32 cellular contexts compared by ENCODE assay signal in the genomic region with DNA sequence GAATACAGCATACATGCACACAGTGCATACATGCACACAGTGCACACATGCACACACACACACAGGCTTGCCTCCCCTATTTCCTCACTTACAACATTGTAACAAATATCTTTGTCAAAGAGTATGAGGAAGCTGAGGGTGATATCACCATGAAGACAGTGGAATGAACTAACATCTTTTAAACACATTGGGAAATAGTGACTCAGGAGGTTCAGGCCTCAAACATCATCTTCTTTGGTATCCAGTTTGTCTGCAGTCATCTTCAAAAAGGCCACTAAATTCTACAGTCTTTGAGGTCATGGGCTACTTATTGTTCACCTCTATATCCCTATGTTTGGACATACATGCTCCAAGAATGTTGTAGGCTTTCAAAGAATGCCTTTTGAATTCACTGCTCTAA. TPM values are rescaled to one million over a fixed set of nuclear protein-coding genes. Genes with fewer than 3 reads are reported as not detected.
"Had no signal": no experiment of that assay in that cellular context is flagged by ENCODE, and none has a peak within 500 bp of the region (broad histone marks: within the 10 kb centered on the region; RNA-seq: fewer than 3 reads in every experiment).

No MANE protein-coding gene starts in this region.

- H3K4me3 Mint-ChIP-seq: activated CD4-positive, alpha-beta T cell treated with anti-CD3 and anti-CD28 coated beads for 36 hours; activated CD4-positive, alpha-beta T cell treated with anti-CD3 and anti-CD28 coated beads, Interleukin-2, amount 10 ng/mL, durations not matched to agents 7 days and 5 days; activated CD8-positive, alpha-beta T cell treated with anti-CD3 and anti-CD28 coated beads, Interleukin-2, amount 10 ng/mL, durations not matched to agents 7 days and 5 days; activated naive CD4-positive, alpha-beta T cell treated with anti-CD3 and anti-CD28 coated beads, Interleukin-2, amount 50 U/mL, for 24 hours; activated naive CD8-positive, alpha-beta T cell treated with anti-CD3 and anti-CD28 coated beads, Interleukin-2, amount 10 ng/mL, durations not matched to agents 7 days and 5 days; activated T-cell treated with anti-CD3 and anti-CD28 coated beads, Interleukin-2, amount 50 U/mL, for 24 hours had no signal

- H3K4me1 ChIP-seq: ascending aorta, SJCRH30 had no signal

- H3K27me3 ChIP-seq: ascending aorta, SJCRH30 had no signal

- H3K27ac Mint-ChIP-seq: activated CD4-positive, alpha-beta T cell treated with anti-CD3 and anti-CD28 coated beads for 36 hours; activated CD4-positive, alpha-beta T cell treated with anti-CD3 and anti-CD28 coated beads, Interleukin-2, amount 10 ng/mL, durations not matched to agents 7 days and 5 days; activated CD8-positive, alpha-beta T cell treated with anti-CD3 and anti-CD28 coated beads, Interleukin-2, amount 10 ng/mL, durations not matched to agents 7 days and 5 days; activated naive CD4-positive, alpha-beta T cell treated with anti-CD3 and anti-CD28 coated beads, Interleukin-2, amount 50 U/mL, for 24 hours; activated naive CD8-positive, alpha-beta T cell treated with anti-CD3 and anti-CD28 coated beads, Interleukin-2, amount 10 ng/mL, durations not matched to agents 7 days and 5 days; activated T-cell treated with anti-CD3 and anti-CD28 coated beads, Interleukin-2, amount 50 U/mL, for 24 hours; activated T-helper 2 cell treated with anti-CD3 and anti-CD28 coated beads, Interferon-gamma antibody, Interleukin-2, Interleukin-4, amounts not matched to agents 10 μg/mL and 5 μg/mL and 100 μg/mL, durations not matched to agents 14 hours and 24 hours and 36 hours had no signal

- H3K27ac ChIP-seq: ascending aorta, SJCRH30, SK-N-MC had no signal

- H3K36me3 ChIP-seq: ascending aorta, MG63, SJCRH30 had no signal

- H3K9me3 ChIP-seq: ascending aorta, MG63, SJCRH30 had no signal

- H3K9me3 Mint-ChIP-seq: activated CD4-positive, alpha-beta T cell treated with anti-CD3 and anti-CD28 coated beads, Interleukin-2, amount 10 ng/mL, durations not matched to agents 7 days and 5 days; activated naive CD4-positive, alpha-beta T cell treated with anti-CD3 and anti-CD28 coated beads, Interleukin-2, amount 50 U/mL, for 24 hours; activated naive CD8-positive, alpha-beta T cell treated with anti-CD3 and anti-CD28 coated beads, Interleukin-2, amount 10 ng/mL, durations not matched to agents 7 days and 5 days; activated T-cell treated with anti-CD3 and anti-CD28 coated beads, Interleukin-2, amount 50 U/mL, for 24 hours; activated T-helper 2 cell treated with anti-CD3 and anti-CD28 coated beads, Interferon-gamma antibody, Interleukin-2, Interleukin-4, amounts not matched to agents 10 μg/mL and 5 μg/mL and 100 μg/mL, durations not matched to agents 14 hours and 24 hours and 36 hours had no signal

- H3K4me1 Mint-ChIP-seq: activated CD4-positive, alpha-beta T cell treated with anti-CD3 and anti-CD28 coated beads for 36 hours; activated CD4-positive, alpha-beta T cell treated with anti-CD3 and anti-CD28 coated beads, Interleukin-2, amount 10 ng/mL, durations not matched to agents 7 days and 5 days; activated naive CD4-positive, alpha-beta T cell treated with anti-CD3 and anti-CD28 coated beads, Interleukin-2, amount 50 U/mL, for 24 hours; activated naive CD8-positive, alpha-beta T cell treated with anti-CD3 and anti-CD28 coated beads, Interleukin-2, amount 10 ng/mL, durations not matched to agents 7 days and 5 days had no signal

- H3K4me3 ChIP-seq: ascending aorta, MG63, SJCRH30, SK-N-MC had no signal

- DNase-seq: activated CD4-positive, alpha-beta T cell treated with anti-CD3 and anti-CD28 coated beads for 36 hours; activated CD4-positive, alpha-beta T cell treated with anti-CD3 and anti-CD28 coated beads, Interleukin-2, amount 10 ng/mL, durations not matched to agents 7 days and 5 days; activated CD4-positive, alpha-beta T cell treated with anti-CD3 and anti-CD28 coated beads, Interleukin-2, amount 50 U/mL, for 48 hours; activated CD8-positive, alpha-beta T cell treated with anti-CD3 and anti-CD28 coated beads, Interleukin-2, amount 10 ng/mL, durations not matched to agents 7 days and 5 days; activated gamma-delta T cell; activated naive CD4-positive, alpha-beta T cell treated with Interleukin-2 at 50 U/mL for 16 hours; activated naive CD8-positive, alpha-beta T cell treated with anti-CD3 and anti-CD28 coated beads, Interleukin-2, amount 10 ng/mL, durations not matched to agents 7 days and 5 days; activated T-cell treated with anti-CD3 and anti-CD28 coated beads, Interleukin-2, amount 50 U/mL, for 24 hours; amygdala; Kasumi-1; KG1; MG63; NCI-H1105; NCI-H1417 treated with DMSO at 0.1 percent for 48 hours; NCI-H187 treated with DMSO at 0.1 percent for 48 hours; NCI-H2081; NCI-H226; NCI-H446 treated with DMSO at 0.1 percent for 48 hours; NCI-H524; NCI-H69; SHP77; SJCRH30; T1000 had no signal

- H3K36me3 Mint-ChIP-seq: activated naive CD4-positive, alpha-beta T cell treated with anti-CD3 and anti-CD28 coated beads, Interleukin-2, amount 50 U/mL, for 24 hours; activated naive CD8-positive, alpha-beta T cell treated with anti-CD3 and anti-CD28 coated beads, Interleukin-2, amount 10 ng/mL, durations not matched to agents 7 days and 5 days had no signal

RNA-seq across cellular contexts. Expression of gene LCE2B, which starts 2.1 kb away (rescaled TPM):
- total RNA-seq: activated CD4-positive, alpha-beta T cell treated with anti-CD3 and anti-CD28 coated beads for 36 hours; activated CD4-positive, alpha-beta T cell treated with anti-CD3 and anti-CD28 coated beads, Interleukin-2, amount 10 ng/mL, durations not matched to agents 7 days and 5 days; activated CD8-positive, alpha-beta T cell treated with anti-CD3 and anti-CD28 coated beads, Interleukin-2, amount 10 ng/mL, durations not matched to agents 7 days and 5 days; activated naive CD8-positive, alpha-beta T cell treated with anti-CD3 and anti-CD28 coated beads, Interleukin-2, amount 10 ng/mL, durations not matched to agents 7 days and 5 days; activated T-helper 2 cell treated with anti-CD3 and anti-CD28 coated beads, Interferon-gamma antibody, Interleukin-2, Interleukin-4, amounts not matched to agents 10 μg/mL and 5 μg/mL and 100 μg/mL, durations not matched to agents 14 hours and 24 hours and 36 hours; ascending aorta; cardiac septum; RPMI7951; SJCRH30; T-helper 1 cell treated with Interleukin-12 subunit alpha and Interleukin-12 subunit beta and Interleukin-4 antibody, amounts not matched to agents 30 ng/mL and 1 ng/mL, for 36 hours; T-helper 2 cell treated with Interferon-gamma antibody and Interleukin-4, amounts not matched to agents 100 ng/mL and 5 ng/mL, for 36 hours had no signal
- polyA plus RNA-seq: adipose tissue had no signal

RNA-seq across cellular contexts. Expression of gene LCE2C, which starts 8.8 kb away (rescaled TPM):
- total RNA-seq: activated CD4-positive, alpha-beta T cell treated with anti-CD3 and anti-CD28 coated beads for 36 hours; activated CD4-positive, alpha-beta T cell treated with anti-CD3 and anti-CD28 coated beads, Interleukin-2, amount 10 ng/mL, durations not matched to agents 7 days and 5 days; activated CD8-positive, alpha-beta T cell treated with anti-CD3 and anti-CD28 coated beads, Interleukin-2, amount 10 ng/mL, durations not matched to agents 7 days and 5 days; activated naive CD8-positive, alpha-beta T cell treated with anti-CD3 and anti-CD28 coated beads, Interleukin-2, amount 10 ng/mL, durations not matched to agents 7 days and 5 days; activated T-helper 2 cell treated with anti-CD3 and anti-CD28 coated beads, Interferon-gamma antibody, Interleukin-2, Interleukin-4, amounts not matched to agents 10 μg/mL and 5 μg/mL and 100 μg/mL, durations not matched to agents 14 hours and 24 hours and 36 hours; ascending aorta; cardiac septum; RPMI7951; SJCRH30; T-helper 1 cell treated with Interleukin-12 subunit alpha and Interleukin-12 subunit beta and Interleukin-4 antibody, amounts not matched to agents 30 ng/mL and 1 ng/mL, for 36 hours; T-helper 2 cell treated with Interferon-gamma antibody and Interleukin-4, amounts not matched to agents 100 ng/mL and 5 ng/mL, for 36 hours had no signal
- polyA plus RNA-seq: adipose tissue had no signal

RNA-seq across cellular contexts. Expression of gene LCE2A, which starts 14.3 kb away (rescaled TPM):
- total RNA-seq: activated CD4-positive, alpha-beta T cell treated with anti-CD3 and anti-CD28 coated beads for 36 hours; activated CD4-positive, alpha-beta T cell treated with anti-CD3 and anti-CD28 coated beads, Interleukin-2, amount 10 ng/mL, durations not matched to agents 7 days and 5 days; activated CD8-positive, alpha-beta T cell treated with anti-CD3 and anti-CD28 coated beads, Interleukin-2, amount 10 ng/mL, durations not matched to agents 7 days and 5 days; activated naive CD8-positive, alpha-beta T cell treated with anti-CD3 and anti-CD28 coated beads, Interleukin-2, amount 10 ng/mL, durations not matched to agents 7 days and 5 days; activated T-helper 2 cell treated with anti-CD3 and anti-CD28 coated beads, Interferon-gamma antibody, Interleukin-2, Interleukin-4, amounts not matched to agents 10 μg/mL and 5 μg/mL and 100 μg/mL, durations not matched to agents 14 hours and 24 hours and 36 hours; ascending aorta; cardiac septum; RPMI7951; SJCRH30; T-helper 1 cell treated with Interleukin-12 subunit alpha and Interleukin-12 subunit beta and Interleukin-4 antibody, amounts not matched to agents 30 ng/mL and 1 ng/mL, for 36 hours; T-helper 2 cell treated with Interferon-gamma antibody and Interleukin-4, amounts not matched to agents 100 ng/mL and 5 ng/mL, for 36 hours had no signal
- polyA plus RNA-seq: adipose tissue had no signal

RNA-seq across cellular contexts. Expression of gene LCE2D, which starts 20.7 kb away (rescaled TPM):
- total RNA-seq: activated CD4-positive, alpha-beta T cell treated with anti-CD3 and anti-CD28 coated beads for 36 hours; activated CD4-positive, alpha-beta T cell treated with anti-CD3 and anti-CD28 coated beads, Interleukin-2, amount 10 ng/mL, durations not matched to agents 7 days and 5 days; activated CD8-positive, alpha-beta T cell treated with anti-CD3 and anti-CD28 coated beads, Interleukin-2, amount 10 ng/mL, durations not matched to agents 7 days and 5 days; activated naive CD8-positive, alpha-beta T cell treated with anti-CD3 and anti-CD28 coated beads, Interleukin-2, amount 10 ng/mL, durations not matched to agents 7 days and 5 days; activated T-helper 2 cell treated with anti-CD3 and anti-CD28 coated beads, Interferon-gamma antibody, Interleukin-2, Interleukin-4, amounts not matched to agents 10 μg/mL and 5 μg/mL and 100 μg/mL, durations not matched to agents 14 hours and 24 hours and 36 hours; ascending aorta; cardiac septum; RPMI7951; SJCRH30; T-helper 1 cell treated with Interleukin-12 subunit alpha and Interleukin-12 subunit beta and Interleukin-4 antibody, amounts not matched to agents 30 ng/mL and 1 ng/mL, for 36 hours; T-helper 2 cell treated with Interferon-gamma antibody and Interleukin-4, amounts not matched to agents 100 ng/mL and 5 ng/mL, for 36 hours had no signal
- polyA plus RNA-seq: adipose tissue had no signal

RNA-seq across cellular contexts. Expression of gene LCE4A, which starts 24.1 kb away (rescaled TPM):
- total RNA-seq: activated CD4-positive, alpha-beta T cell treated with anti-CD3 and anti-CD28 coated beads for 36 hours; activated CD4-positive, alpha-beta T cell treated with anti-CD3 and anti-CD28 coated beads, Interleukin-2, amount 10 ng/mL, durations not matched to agents 7 days and 5 days; activated CD8-positive, alpha-beta T cell treated with anti-CD3 and anti-CD28 coated beads, Interleukin-2, amount 10 ng/mL, durations not matched to agents 7 days and 5 days; activated naive CD8-positive, alpha-beta T cell treated with anti-CD3 and anti-CD28 coated beads, Interleukin-2, amount 10 ng/mL, durations not matched to agents 7 days and 5 days; activated T-helper 2 cell treated with anti-CD3 and anti-CD28 coated beads, Interferon-gamma antibody, Interleukin-2, Interleukin-4, amounts not matched to agents 10 μg/mL and 5 μg/mL and 100 μg/mL, durations not matched to agents 14 hours and 24 hours and 36 hours; ascending aorta; cardiac septum; RPMI7951; SJCRH30; T-helper 1 cell treated with Interleukin-12 subunit alpha and Interleukin-12 subunit beta and Interleukin-4 antibody, amounts not matched to agents 30 ng/mL and 1 ng/mL, for 36 hours; T-helper 2 cell treated with Interferon-gamma antibody and Interleukin-4, amounts not matched to agents 100 ng/mL and 5 ng/mL, for 36 hours had no signal
- polyA plus RNA-seq: adipose tissue had no signal
